In the genomic region with DNA sequence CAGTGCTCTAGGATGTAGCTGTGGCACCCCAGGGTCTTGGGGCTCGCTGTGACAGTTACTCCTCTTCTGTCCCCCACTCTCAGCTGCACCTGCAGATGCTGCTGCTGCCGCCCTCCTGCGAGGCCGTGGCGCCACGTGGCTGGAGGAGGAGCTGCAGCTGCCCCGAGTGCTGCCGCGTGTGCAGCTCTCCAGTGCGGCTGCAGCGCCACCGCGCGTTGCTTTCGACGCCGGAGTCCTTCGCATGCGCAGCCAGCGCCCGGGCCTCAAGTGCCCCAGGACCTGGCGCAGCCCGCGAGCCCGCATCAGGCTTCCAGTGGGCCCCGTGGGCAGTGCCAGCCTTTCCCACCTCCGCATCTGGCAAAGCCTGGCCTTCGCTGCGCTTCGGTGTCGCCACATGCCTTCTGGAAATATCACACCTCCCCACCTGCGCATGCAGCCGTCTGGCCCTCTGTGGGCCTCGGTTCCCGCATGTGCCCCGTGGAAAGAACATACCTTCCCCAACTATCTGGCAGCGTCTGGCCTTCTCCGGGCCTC, we compare ENCODE assay signal across 8 cellular contexts. TPM values are rescaled to one million over a fixed set of nuclear protein-coding genes. Genes with fewer than 3 reads are reported as not detected.
DNase-seq lines count a peak whose midpoint lies in the region; ATAC-seq and TF ChIP-seq lines count a peak whose summit lies in the region.

No MANE protein-coding gene starts in this region.

- peak overlapping the region; percentile 90 for H3K27ac Mint-ChIP-seq in activated naive CD8-positive, alpha-beta T cell
- H3K27ac Mint-ChIP-seq in progenitor cell of endocrine pancreas = peak overlapping the region; percentile 96

- TF ChIP-seq CTCF in Peyer's patch (IDR thresholded peaks at IDR 0.05) = peak in 5 of 6 experiments; percentile 43 to 57 (median 50)
- TF ChIP-seq CTCF in progenitor cell of endocrine pancreas (IDR thresholded peaks at IDR 0.05; ENCODE audit: unreplicated experiment) = no peak

- no peak for ATAC-seq in HG03378 (IDR thresholded peaks at IDR 0.05; ENCODE audit: unreplicated experiment)

- peaks cover 0 to 12% (median 0%) of the 10 kb centered on the region in 3 donors for H3K36me3 ChIP-seq in Peyer's patch

- H3K9me3 ChIP-seq in Peyer's patch = no peaks in the 10 kb centered on the region

- peak; percentile 13 for TF ChIP-seq POLR2A in GM19193 (IDR thresholded peaks at IDR 0.05; ENCODE audit: extremely low read depth, insufficient read depth, insufficient read length)
- TF ChIP-seq POLR2A in Peyer's patch (IDR thresholded peaks at IDR 0.05) = peak in 1 of 2 donors; percentile 19

- H3K36me3 Mint-ChIP-seq in activated naive CD8-positive, alpha-beta T cell = peaks cover 8% of the 10 kb centered on the region
- peaks cover 4% of the 10 kb centered on the region for H3K36me3 Mint-ChIP-seq in progenitor cell of endocrine pancreas (ENCODE audit: insufficient read depth)

- peaks cover 9 to 75% (median 28%) of the 10 kb centered on the region in 4 donors for H3K4me1 ChIP-seq in Peyer's patch

- H3K9me3 Mint-ChIP-seq in activated naive CD8-positive, alpha-beta T cell (ENCODE audit: low read depth) = no peaks in the 10 kb centered on the region
- H3K9me3 Mint-ChIP-seq in progenitor cell of endocrine pancreas (ENCODE audit: low read depth) = no peaks in the 10 kb centered on the region

- peak overlapping the region; percentile 84 to 97 (median 88) for H3K27ac ChIP-seq in Peyer's patch

- DNase-seq in AG08396 (ENCODE audit: low spot score) (peak; percentile 73), Peyer's patch (peak; percentile 76 to 89 (median 77)), head of caudate nucleus (peak in 37 of 42 donors; percentile 42 to 79 (median 62)), progenitor cell of endocrine pancreas (ENCODE audit: low spot score, unreplicated experiment) (no peak), NCI-H2171 treated with DMSO at 0.1 percent for 48 hours (lab: John Stamatoyannopoulos, UW) (no peak)

- peak overlapping the region; percentile 84 for H3K4me3 Mint-ChIP-seq in activated naive CD8-positive, alpha-beta T cell
- H3K4me3 Mint-ChIP-seq in progenitor cell of endocrine pancreas (ENCODE audit: low read depth) = peak overlapping the region; percentile 78

- H3K27me3 Mint-ChIP-seq in activated naive CD8-positive, alpha-beta T cell = no peaks in the 10 kb centered on the region
- H3K27me3 Mint-ChIP-seq in progenitor cell of endocrine pancreas = no peaks in the 10 kb centered on the region

- peaks cover 54% of the 10 kb centered on the region for H3K4me1 Mint-ChIP-seq in activated naive CD8-positive, alpha-beta T cell (ENCODE audit: low read depth)
- H3K4me1 Mint-ChIP-seq in progenitor cell of endocrine pancreas (ENCODE audit: low read depth) = peaks cover 42% of the 10 kb centered on the region

- peak overlapping the region; percentile 85 to 92 (median 88) for H3K4me3 ChIP-seq in Peyer's patch

- intact Hi-C loops in head of caudate nucleus (cut with DNase I) = no loop called here

- H3K27me3 ChIP-seq in Peyer's patch = no peaks in the 10 kb centered on the region

RNA-seq across cellular contexts. Expression of a gene that starts 0.7 kb away (rescaled TPM):
- total RNA-seq in Peyer's patch = 10 to 100 TPM; 12.3 to 38.4 (median 25.2) TPM
- total RNA-seq in progenitor cell of endocrine pancreas = 45.9 and 46.2 TPM in 2 replicates

RNA-seq across cellular contexts. Expression of a gene that starts 3.3 kb away (rescaled TPM):
- total RNA-seq in Peyer's patch (10 to 100 TPM in 3 of 4 donors, 1 to 10 TPM in 1; 7.7 to 28.9 (median 14.1) TPM), progenitor cell of endocrine pancreas (38.8 and 40.1 TPM in 2 replicates)

RNA-seq across cellular contexts. Expression of a gene that starts 7.9 kb away (rescaled TPM):
- total RNA-seq in Peyer's patch (10 to 100 TPM in 3 of 4 donors, 1 to 10 TPM in 1; 8.1 to 17.4 (median 14.0) TPM), progenitor cell of endocrine pancreas (23.0 and 23.9 TPM in 2 replicates)

RNA-seq across cellular contexts. Expression of a gene that starts 14.7 kb away (rescaled TPM):
- total RNA-seq in Peyer's patch (100 to 1,000 TPM; 132 to 292 (median 159) TPM), progenitor cell of endocrine pancreas (275 and 281 TPM in 2 replicates)

RNA-seq across cellular contexts. Expression of a gene that starts 15.7 kb away (rescaled TPM):
- total RNA-seq in Peyer's patch (10 to 100 TPM in 3 of 4 donors, 1 to 10 TPM in 1; 6.0 to 18.3 (median 12.3) TPM), progenitor cell of endocrine pancreas (14.6 and 15.3 TPM in 2 replicates)

Comparison
In these comparisons a context has a peak if more than half of its experiments do, and no peak if none do; other contexts are left out.
1. DNase-seq: peak in AG08396 (single experiment), Peyer's patch (3 of 3) and head of caudate nucleus (37 of 42); none in progenitor cell of endocrine pancreas (single experiment) and NCI-H2171 treated with DMSO at 0.1 percent for 48 hours (single experiment).